10 cellular contexts compared by ENCODE assay signal in the genomic region with DNA sequence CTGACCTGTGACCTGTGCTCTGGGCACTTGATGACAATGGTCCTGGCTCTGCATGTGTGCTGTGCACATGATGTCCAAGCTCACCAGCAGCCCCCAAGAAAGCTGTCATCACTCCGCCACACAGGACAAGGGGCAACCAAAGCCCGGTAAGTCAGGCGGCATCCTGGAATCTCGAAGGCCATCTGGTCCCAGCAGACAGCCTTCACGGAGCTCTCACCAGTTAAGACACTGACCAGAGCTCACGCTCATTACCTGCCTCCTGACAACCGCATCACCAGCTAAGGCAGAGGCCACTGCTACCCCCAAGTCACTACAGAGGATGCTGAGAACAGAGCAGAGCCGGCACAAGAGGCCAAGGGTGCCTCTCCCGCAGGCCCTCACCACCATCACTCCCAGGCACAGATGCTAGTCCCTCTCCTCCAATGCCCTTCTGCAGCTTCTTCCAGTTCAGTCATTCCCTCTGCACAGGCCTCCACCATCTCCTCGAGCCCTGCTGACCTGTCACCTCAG. TPM values are rescaled to one million over a fixed set of nuclear protein-coding genes. Genes with fewer than 3 reads are reported as not detected.
DNase-seq lines count a peak whose midpoint lies in the region; ATAC-seq, FAIRE-seq and TF ChIP-seq lines count a peak whose summit lies in the region.
"Had no signal": no experiment of that assay in that cellular context is flagged by ENCODE, and none has a peak within 500 bp of the region (broad histone marks: within the 10 kb centered on the region; RNA-seq: fewer than 3 reads in every experiment).

No MANE protein-coding gene starts in this region.

- peaks cover 31% of the 10 kb centered on the region for H3K4me1 ChIP-seq in HepG2 (ENCODE audit: insufficient read depth, low read length)
- H3K4me1 ChIP-seq in right lobe of liver = no peaks in the 10 kb centered on the region
- H3K4me1 ChIP-seq in transverse colon = peaks cover 13 to 62% (median 20%) of the 10 kb centered on the region in 4 donors

- TF ChIP-seq EP300 in HepG2 (IDR thresholded peaks at IDR 0.05; ENCODE audit: low read depth in 2 of 2, low read length in 2 of 2) = no peak
- TF ChIP-seq EP300 in HepG2 (CRISPR knock-in tag; IDR thresholded peaks at IDR 0.05; ENCODE audit: borderline replicate concordance) = no peak
- no peak for TF ChIP-seq EP300 in transverse colon (IDR thresholded peaks at IDR 0.05; ENCODE audit: low read depth)

- TF ChIP-seq CTCF in HepG2 (CRISPR knock-in tag; IDR thresholded peaks at IDR 0.05) = no peak
- no peak for TF ChIP-seq CTCF in right lobe of liver (IDR thresholded peaks at IDR 0.05)
- TF ChIP-seq CTCF in transverse colon (IDR thresholded peaks at IDR 0.05) = no peak

- whole genome bisulfite sequencing in HepG2 (ENCODE audit: low lambda C conversion rate) = 96% methylated on average over 5 of the region's 10 CpGs
- WGBS in right lobe of liver (ENCODE audit: insufficient coverage, low coverage, low lambda C conversion rate, missing lambda C conversion rate) = 80% methylated on average over 2 of the region's 10 CpGs
- WGBS in transverse colon (ENCODE audit: low coverage in 1 of 2), 2 donors = 84% methylated on average over 9 of the region's 10 CpGs; no CpG with 5 or more reads in 1 of the 2 donors

- in situ Hi-C loops in HepG2 (cut with HindIII; ENCODE audit: extremely low pct_ligation_motif_present, low pct_unique_long_range_greater_than_20kb) = no loop called here
- in situ Hi-C loops in transverse colon (cut with MboI; ENCODE audit: low pct_ligation_motif_present in 1 of 4, low pct_unique_long_range_greater_than_20kb in 1 of 4, low sequenced_read_pairs in 3 of 4) = no loop called here

- CTCF ChIA-PET in HepG2 (lab: Yijun Ruan, JAX; ENCODE audit: low intra/inter-chr PET ratio, low total read pairs) = no interaction called here

- peak overlapping the region; percentile 34 to 56 for H3K4me3 Mint-ChIP-seq in effector memory CD8-positive, alpha-beta T cell
- H3K4me3 Mint-ChIP-seq: activated CD4-positive, alpha-beta T cell treated with anti-CD3 and anti-CD28 coated beads for 36 hours; activated naive CD4-positive, alpha-beta T cell treated with anti-CD3 and anti-CD28 coated beads, Interleukin-2, amount 50 U/mL, for 24 hours had no signal

- H3K9me3 Mint-ChIP-seq in effector memory CD8-positive, alpha-beta T cell = no peaks in the 10 kb centered on the region
- H3K9me3 Mint-ChIP-seq: activated naive CD4-positive, alpha-beta T cell treated with anti-CD3 and anti-CD28 coated beads, Interleukin-2, amount 50 U/mL, for 24 hours had no signal

- ATAC-seq in HepG2 = no peak; the same call in 2 of the 3 replicates
- no peak for ATAC-seq in right lobe of liver
- ATAC-seq in effector memory CD8-positive, alpha-beta T cell (replicated peaks) = no peak
- no peak for ATAC-seq in HG03159 (IDR thresholded peaks at IDR 0.05; ENCODE audit: unreplicated experiment)
- ATAC-seq in HG02970 (IDR thresholded peaks at IDR 0.05; ENCODE audit: low FRiP score, unreplicated experiment) = no peak
- ATAC-seq: activated CD4-positive, alpha-beta T cell treated with anti-CD3 and anti-CD28 coated beads for 36 hours had no signal

- H3K27ac ChIP-seq in HepG2 (ENCODE audit: extremely low read length, insufficient read depth, low read length) (no peak overlapping the region), right lobe of liver (no peak overlapping the region), transverse colon (peak overlapping the region; percentile 34 to 71 (median 58))

- no peaks in the 10 kb centered on the region for H3K27me3 Mint-ChIP-seq in effector memory CD8-positive, alpha-beta T cell
- H3K27me3 Mint-ChIP-seq: activated CD4-positive, alpha-beta T cell treated with anti-CD3 and anti-CD28 coated beads for 36 hours; activated naive CD4-positive, alpha-beta T cell treated with anti-CD3 and anti-CD28 coated beads, Interleukin-2, amount 50 U/mL, for 24 hours had no signal

- TF ChIP-seq RAD21 in HepG2 (CRISPR knock-in tag; IDR thresholded peaks at IDR 0.05) = no peak

- H4K20me1 ChIP-seq in HepG2 (ENCODE audit: insufficient read depth, low read length) = peaks cover 51% of the 10 kb centered on the region

- DNase-seq in HepG2 (ENCODE audit: low spot score) (no peak), right lobe of liver (no peak), transverse colon (no peak)
- no peak for DNase-seq in effector memory CD8-positive, alpha-beta T cell
- DNase-seq: activated CD4-positive, alpha-beta T cell treated with anti-CD3 and anti-CD28 coated beads for 36 hours; NCI-H1694; stimulated activated CD4-positive, alpha-beta T cell treated with anti-CD3 and anti-CD28 coated beads, Interleukin-15, amount 100 ng/mL, for 24 hours had no signal

- H2AFZ ChIP-seq in HepG2 (ENCODE audit: low read length) = no peak overlapping the region

- POLR2A ChIA-PET in HepG2 (lab: Yijun Ruan, JAX) = interaction anchor here (1.7 kb wide), 1 partner anchor 11 kb away, joined by 3 read pairs; no protein-coding TSS in a partner anchor

- no peaks in the 10 kb centered on the region for H3K27me3 ChIP-seq in HepG2 (ENCODE audit: control insufficient read depth in 1 of 2, insufficient read depth in 2 of 2, low read length in 2 of 2)
- H3K27me3 ChIP-seq in right lobe of liver = no peaks in the 10 kb centered on the region
- no peaks in the 10 kb centered on the region for H3K27me3 ChIP-seq in transverse colon

- H3K9ac ChIP-seq in HepG2 (ENCODE audit: insufficient read depth, low read depth, low read length) = no peak overlapping the region

- peak overlapping the region; percentile 77 to 84 for H3K27ac Mint-ChIP-seq in effector memory CD8-positive, alpha-beta T cell
- H3K27ac Mint-ChIP-seq: activated naive CD4-positive, alpha-beta T cell treated with anti-CD3 and anti-CD28 coated beads, Interleukin-2, amount 50 U/mL, for 24 hours had no signal

- peaks cover 56% of the 10 kb centered on the region for H3K79me2 ChIP-seq in HepG2 (ENCODE audit: insufficient read depth, low read length)

- peaks cover 44% of the 10 kb centered on the region for H3K36me3 Mint-ChIP-seq in effector memory CD8-positive, alpha-beta T cell (ENCODE audit: insufficient read depth)

- H3K4me3 ChIP-seq in HepG2 (replicated peaks in 1 of 3; ENCODE audit: insufficient read depth in 1 of 3, low read depth in 2 of 3, low read length in 3 of 3) (no peak overlapping the region), right lobe of liver (no peak overlapping the region), transverse colon (no peak overlapping the region)

- H3K4me1 Mint-ChIP-seq in effector memory CD8-positive, alpha-beta T cell (ENCODE audit: low read depth in 2 of 2) = peaks cover 29 to 44% of the 10 kb centered on the region in 2 donors

- H3K36me3 ChIP-seq in HepG2 (replicated peaks in 1 of 2; ENCODE audit: control insufficient read depth in 1 of 2, insufficient read depth in 2 of 2, low read length in 2 of 2) = peaks cover 30 to 78% of the 10 kb centered on the region in 2 experiments; a peak in 4 of 5 replicates
- H3K36me3 ChIP-seq in right lobe of liver = peaks cover 0 to 33% (median 9%) of the 10 kb centered on the region in 4 donors
- H3K36me3 ChIP-seq in transverse colon = peaks cover 0 to 32% (median 14%) of the 10 kb centered on the region in 4 donors

- TF ChIP-seq POLR2A in HepG2 (IDR thresholded peaks at IDR 0.05; ENCODE audit: insufficient read depth in 1 of 2, low read depth in 2 of 2, low read length in 2 of 2) (no peak), right lobe of liver (IDR thresholded peaks at IDR 0.05) (no peak), transverse colon (IDR thresholded peaks at IDR 0.05) (no peak)

- BruUV-seq in HepG2 (replicated peaks; lab: Mats Ljungman, UMichigan) = no TSS peak

- no peak overlapping the region for H3K4me2 ChIP-seq in HepG2 (ENCODE audit: low read depth, low read length)

- FAIRE-seq in HepG2 (lab: Jason Lieb, UNC) = no peak

- no peaks in the 10 kb centered on the region for H3K9me3 ChIP-seq in HepG2 (ENCODE audit: low read length)
- no peaks in the 10 kb centered on the region for H3K9me3 ChIP-seq in right lobe of liver
- no peaks in the 10 kb centered on the region for H3K9me3 ChIP-seq in transverse colon

- intact Hi-C loops in HepG2 (cut with micrococcal nuclease; ENCODE audit: unreplicated experiment) (no loop called here), right lobe of liver (cut with DNase I) (no loop called here), transverse colon (cut with DNase I; ENCODE audit: low total_unique reads) (no loop called here)

RNA-seq across cellular contexts. Expression of gene PPP6R1, which starts 10.6 kb away (rescaled TPM):
- total RNA-seq in HepG2 (2016; rRNA removed; fragmentation: Illumina TruSeq; extraction: Trizol) (23.0 and 25.8 TPM in 2 replicates), right lobe of liver (10 to 100 TPM; 26.4 to 39.6 (median 30.2) TPM), transverse colon (10 to 100 TPM; 51.3 to 91.5 (median 60.7) TPM)
- 6.5 and 7.1 TPM in 2 replicates for total RNA-seq in HepG2 (2016; cell fraction: cytosol; rRNA removed; fragmentation: Illumina TruSeq; extraction: Trizol; ENCODE audit: low read depth)
- 18.2 and 27.7 TPM in 2 replicates for total RNA-seq in HepG2 (2016; cell fraction: insoluble cytoplasmic fraction; rRNA removed; fragmentation: Illumina TruSeq; extraction: Trizol)
- total RNA-seq in HepG2 (2016; cell fraction: membrane; rRNA removed; fragmentation: Illumina TruSeq; extraction: Trizol) = 22.9 and 23.1 TPM in 2 replicates
- 20.2 and 25.1 TPM in 2 replicates for total RNA-seq in HepG2 (2016; cell fraction: nucleus; rRNA removed; fragmentation: Illumina TruSeq; extraction: Trizol)
- 54.0 and 75.7 TPM in 2 replicates for polyA plus RNA-seq in HepG2 (2011; rRNA removed)
- polyA plus RNA-seq in HepG2 (2011; cell fraction: cytosol; rRNA removed) = 44.7 and 48.8 TPM in 2 replicates
- 190 and 211 TPM in 2 replicates for polyA plus RNA-seq in HepG2 (2011; cell fraction: nucleus; rRNA removed)
- 51.7 and 56.8 TPM in 2 replicates for polyA plus RNA-seq in HepG2 (2012)
- 8.4 and 9.7 TPM in 2 replicates for polyA plus RNA-seq in HepG2 (2016; cell fraction: cytosol; fragmentation: Illumina TruSeq; extraction: Trizol; ENCODE audit: low read depth)
- 27.5 and 36.1 TPM in 2 replicates for polyA plus RNA-seq in HepG2 (2016; cell fraction: insoluble cytoplasmic fraction; fragmentation: Illumina TruSeq; extraction: Trizol; ENCODE audit: low read depth)
- 20.6 and 23.5 TPM in 2 replicates for polyA plus RNA-seq in HepG2 (2016; cell fraction: membrane; fragmentation: Illumina TruSeq; extraction: Trizol; ENCODE audit: low read depth)
- 73.4 and 77.9 TPM in 2 replicates for polyA plus RNA-seq in HepG2 (2016; cell fraction: nucleus; fragmentation: Illumina TruSeq; extraction: Trizol; ENCODE audit: insufficient read depth, low read depth)
- 112 and 140 TPM in 2 replicates for polyA minus RNA-seq in HepG2 (2011; rRNA and poly(A)+ RNA removed; ENCODE audit: low replicate concordance)
- 48.9 and 57.3 TPM in 2 replicates for polyA minus RNA-seq in HepG2 (2011; cell fraction: cytosol; rRNA and poly(A)+ RNA removed)
- 48.9 and 67.0 TPM in 2 replicates for polyA minus RNA-seq in HepG2 (2011; cell fraction: nucleus; rRNA and poly(A)+ RNA removed)

RNA-seq across cellular contexts. Expression of gene TMEM86B, which starts 19.7 kb away (rescaled TPM):
- 6.0 and 9.6 TPM in 2 replicates for total RNA-seq in HepG2 (2016; rRNA removed; fragmentation: Illumina TruSeq; extraction: Trizol)
- total RNA-seq in HepG2 (2016; cell fraction: cytosol; rRNA removed; fragmentation: Illumina TruSeq; extraction: Trizol; ENCODE audit: low read depth) = 9.6 and 12.1 TPM in 2 replicates
- total RNA-seq in HepG2 (2016; cell fraction: insoluble cytoplasmic fraction; rRNA removed; fragmentation: Illumina TruSeq; extraction: Trizol) = 6.1 and 10.1 TPM in 2 replicates
- 13.1 and 18.6 TPM in 2 replicates for total RNA-seq in HepG2 (2016; cell fraction: membrane; rRNA removed; fragmentation: Illumina TruSeq; extraction: Trizol)
- 7.1 and 10.0 TPM in 2 replicates for total RNA-seq in HepG2 (2016; cell fraction: nucleus; rRNA removed; fragmentation: Illumina TruSeq; extraction: Trizol)
- 7.7 and 10.7 TPM in 2 replicates for polyA plus RNA-seq in HepG2 (2011; rRNA removed)
- polyA plus RNA-seq in HepG2 (2011; cell fraction: cytosol; rRNA removed) = 6.2 and 9.1 TPM in 2 replicates
- polyA plus RNA-seq in HepG2 (2011; cell fraction: nucleus; rRNA removed) = 66.7 and 95.0 TPM in 2 replicates
- polyA plus RNA-seq in HepG2 (2012) = 16.2 and 16.6 TPM in 2 replicates
- 22.1 and 25.3 TPM in 2 replicates for polyA plus RNA-seq in HepG2 (2016; cell fraction: cytosol; fragmentation: Illumina TruSeq; extraction: Trizol; ENCODE audit: low read depth)
- polyA plus RNA-seq in HepG2 (2016; cell fraction: insoluble cytoplasmic fraction; fragmentation: Illumina TruSeq; extraction: Trizol; ENCODE audit: low read depth) = 8.1 and 13.8 TPM in 2 replicates
- 27.2 and 29.7 TPM in 2 replicates for polyA plus RNA-seq in HepG2 (2016; cell fraction: membrane; fragmentation: Illumina TruSeq; extraction: Trizol; ENCODE audit: low read depth)
- 36.9 and 38.1 TPM in 2 replicates for polyA plus RNA-seq in HepG2 (2016; cell fraction: nucleus; fragmentation: Illumina TruSeq; extraction: Trizol; ENCODE audit: insufficient read depth, low read depth)
- polyA minus RNA-seq in HepG2 (2011; rRNA and poly(A)+ RNA removed; ENCODE audit: low replicate concordance) = 1.9 and 14.4 TPM in 2 replicates
- 2.9 and 3.2 TPM in 2 replicates for polyA minus RNA-seq in HepG2 (2011; cell fraction: cytosol; rRNA and poly(A)+ RNA removed)
- polyA minus RNA-seq in HepG2 (2011; cell fraction: nucleus; rRNA and poly(A)+ RNA removed) = 7.1 and 7.8 TPM in 2 replicates
- 10 to 100 TPM in 5 of 6 experiments, 1 to 10 TPM in 1; 8.8 to 22.2 (median 14.0) TPM for total RNA-seq in right lobe of liver
- 10 to 100 TPM in 1 of 4 donors, 1 to 10 TPM in 3; 2.0 to 40.8 (median 4.4) TPM for total RNA-seq in transverse colon

RNA-seq across cellular contexts. Expression of gene HSPBP1, which starts 31.7 kb away (rescaled TPM):
- total RNA-seq in HepG2 (2016; rRNA removed; fragmentation: Illumina TruSeq; extraction: Trizol) (33.7 and 35.9 TPM in 2 replicates), right lobe of liver (10 to 100 TPM; 11.3 to 28.3 (median 15.6) TPM), transverse colon (10 to 100 TPM in 3 of 4 donors, 1 to 10 TPM in 1; 4.5 to 98.7 (median 27.0) TPM)
- total RNA-seq in HepG2 (2016; cell fraction: cytosol; rRNA removed; fragmentation: Illumina TruSeq; extraction: Trizol; ENCODE audit: low read depth) = 3.9 TPM in 2 replicates
- 32.9 and 34.5 TPM in 2 replicates for total RNA-seq in HepG2 (2016; cell fraction: insoluble cytoplasmic fraction; rRNA removed; fragmentation: Illumina TruSeq; extraction: Trizol)
- 8.1 and 8.5 TPM in 2 replicates for total RNA-seq in HepG2 (2016; cell fraction: membrane; rRNA removed; fragmentation: Illumina TruSeq; extraction: Trizol)
- total RNA-seq in HepG2 (2016; cell fraction: nucleus; rRNA removed; fragmentation: Illumina TruSeq; extraction: Trizol) = 14.3 and 15.8 TPM in 2 replicates
- polyA plus RNA-seq in HepG2 (2011; rRNA removed) = 22.3 and 25.7 TPM in 2 replicates
- 19.2 and 35.4 TPM in 2 replicates for polyA plus RNA-seq in HepG2 (2011; cell fraction: cytosol; rRNA removed)
- 19.5 and 22.1 TPM in 2 replicates for polyA plus RNA-seq in HepG2 (2011; cell fraction: nucleus; rRNA removed)
- 14.9 and 21.2 TPM in 2 replicates for polyA plus RNA-seq in HepG2 (2012)
- 5.6 and 5.7 TPM in 2 replicates for polyA plus RNA-seq in HepG2 (2016; cell fraction: cytosol; fragmentation: Illumina TruSeq; extraction: Trizol; ENCODE audit: low read depth)
- 53.4 and 56.0 TPM in 2 replicates for polyA plus RNA-seq in HepG2 (2016; cell fraction: insoluble cytoplasmic fraction; fragmentation: Illumina TruSeq; extraction: Trizol; ENCODE audit: low read depth)
- polyA plus RNA-seq in HepG2 (2016; cell fraction: membrane; fragmentation: Illumina TruSeq; extraction: Trizol; ENCODE audit: low read depth) = 8.9 and 9.7 TPM in 2 replicates
- polyA plus RNA-seq in HepG2 (2016; cell fraction: nucleus; fragmentation: Illumina TruSeq; extraction: Trizol; ENCODE audit: insufficient read depth, low read depth) = 26.8 and 27.6 TPM in 2 replicates
- 33.2 and 42.3 TPM in 2 replicates for polyA minus RNA-seq in HepG2 (2011; rRNA and poly(A)+ RNA removed; ENCODE audit: low replicate concordance)
- polyA minus RNA-seq in HepG2 (2011; cell fraction: cytosol; rRNA and poly(A)+ RNA removed) = 15.9 and 23.8 TPM in 2 replicates
- 4.6 and 6.1 TPM in 2 replicates for polyA minus RNA-seq in HepG2 (2011; cell fraction: nucleus; rRNA and poly(A)+ RNA removed)

RNA-seq across cellular contexts. Expression of gene BRSK1, which starts 35.6 kb away (rescaled TPM):
- total RNA-seq in HepG2 (2016; rRNA removed; fragmentation: Illumina TruSeq; extraction: Trizol) = 0.18 TPM in 1 of 2 replicates, not detected in the other
- not detected in 2 replicates for total RNA-seq in HepG2 (2016; cell fraction: cytosol; rRNA removed; fragmentation: Illumina TruSeq; extraction: Trizol; ENCODE audit: low read depth)
- 0.19 TPM in 1 of 2 replicates, not detected in the other for total RNA-seq in HepG2 (2016; cell fraction: insoluble cytoplasmic fraction; rRNA removed; fragmentation: Illumina TruSeq; extraction: Trizol)
- 0.10 and 0.25 TPM in 2 replicates for total RNA-seq in HepG2 (2016; cell fraction: membrane; rRNA removed; fragmentation: Illumina TruSeq; extraction: Trizol)
- 0.60 TPM in 1 of 2 replicates, not detected in the other for total RNA-seq in HepG2 (2016; cell fraction: nucleus; rRNA removed; fragmentation: Illumina TruSeq; extraction: Trizol)
- polyA plus RNA-seq in HepG2 (2011; rRNA removed) = 1.2 and 1.9 TPM in 2 replicates
- 0.75 and 1.1 TPM in 2 replicates for polyA plus RNA-seq in HepG2 (2011; cell fraction: cytosol; rRNA removed)
- polyA plus RNA-seq in HepG2 (2011; cell fraction: nucleus; rRNA removed) = 8.1 and 12.7 TPM in 2 replicates
- polyA plus RNA-seq in HepG2 (2012) = 0.74 and 1.1 TPM in 2 replicates
- 0.14 and 0.17 TPM in 2 replicates for polyA plus RNA-seq in HepG2 (2016; cell fraction: cytosol; fragmentation: Illumina TruSeq; extraction: Trizol; ENCODE audit: low read depth)
- 0.20 and 0.44 TPM in 2 replicates for polyA plus RNA-seq in HepG2 (2016; cell fraction: insoluble cytoplasmic fraction; fragmentation: Illumina TruSeq; extraction: Trizol; ENCODE audit: low read depth)
- polyA plus RNA-seq in HepG2 (2016; cell fraction: membrane; fragmentation: Illumina TruSeq; extraction: Trizol; ENCODE audit: low read depth) = 0.09 and 0.25 TPM in 2 replicates
- polyA plus RNA-seq in HepG2 (2016; cell fraction: nucleus; fragmentation: Illumina TruSeq; extraction: Trizol; ENCODE audit: insufficient read depth, low read depth) = 0.68 and 0.79 TPM in 2 replicates
- polyA minus RNA-seq in HepG2 (2011; rRNA and poly(A)+ RNA removed; ENCODE audit: low replicate concordance) = 0.72 and 1.3 TPM in 2 replicates
- polyA minus RNA-seq in HepG2 (2011; cell fraction: cytosol; rRNA and poly(A)+ RNA removed) = not detected in 2 replicates
- polyA minus RNA-seq in HepG2 (2011; cell fraction: nucleus; rRNA and poly(A)+ RNA removed) = 1.0 and 1.2 TPM in 2 replicates
- total RNA-seq in right lobe of liver = under 1 TPM in 3 of 6 experiments, not detected in 3; 0.20 to 0.29 (median 0.24) TPM
- 10 to 100 TPM in 1 of 4 donors, 1 to 10 TPM in 3; 1.4 to 17.6 (median 4.7) TPM for total RNA-seq in transverse colon

RNA-seq across cellular contexts. Expression of gene PTPRH, which starts 38.9 kb away (rescaled TPM):
- 9.9 and 14.7 TPM in 2 replicates for total RNA-seq in HepG2 (2016; rRNA removed; fragmentation: Illumina TruSeq; extraction: Trizol)
- 1.9 and 2.0 TPM in 2 replicates for total RNA-seq in HepG2 (2016; cell fraction: cytosol; rRNA removed; fragmentation: Illumina TruSeq; extraction: Trizol; ENCODE audit: low read depth)
- 8.4 and 15.2 TPM in 2 replicates for total RNA-seq in HepG2 (2016; cell fraction: insoluble cytoplasmic fraction; rRNA removed; fragmentation: Illumina TruSeq; extraction: Trizol)
- 5.0 and 5.3 TPM in 2 replicates for total RNA-seq in HepG2 (2016; cell fraction: membrane; rRNA removed; fragmentation: Illumina TruSeq; extraction: Trizol)
- total RNA-seq in HepG2 (2016; cell fraction: nucleus; rRNA removed; fragmentation: Illumina TruSeq; extraction: Trizol) = 13.3 and 16.9 TPM in 2 replicates
- 125 and 166 TPM in 2 replicates for polyA plus RNA-seq in HepG2 (2011; rRNA removed)
- polyA plus RNA-seq in HepG2 (2011; cell fraction: cytosol; rRNA removed) = 78.8 and 83.6 TPM in 2 replicates
- 220 and 225 TPM in 2 replicates for polyA plus RNA-seq in HepG2 (2011; cell fraction: nucleus; rRNA removed)
- 52.4 and 60.5 TPM in 2 replicates for polyA plus RNA-seq in HepG2 (2012)
- polyA plus RNA-seq in HepG2 (2016; cell fraction: cytosol; fragmentation: Illumina TruSeq; extraction: Trizol; ENCODE audit: low read depth) = 0.66 and 0.80 TPM in 2 replicates
- polyA plus RNA-seq in HepG2 (2016; cell fraction: insoluble cytoplasmic fraction; fragmentation: Illumina TruSeq; extraction: Trizol; ENCODE audit: low read depth) = 5.8 and 6.3 TPM in 2 replicates
- polyA plus RNA-seq in HepG2 (2016; cell fraction: membrane; fragmentation: Illumina TruSeq; extraction: Trizol; ENCODE audit: low read depth) = 1.2 and 2.2 TPM in 2 replicates
- 19.3 and 22.0 TPM in 2 replicates for polyA plus RNA-seq in HepG2 (2016; cell fraction: nucleus; fragmentation: Illumina TruSeq; extraction: Trizol; ENCODE audit: insufficient read depth, low read depth)
- polyA minus RNA-seq in HepG2 (2011; rRNA and poly(A)+ RNA removed; ENCODE audit: low replicate concordance) = 4.3 and 150 TPM in 2 replicates
- polyA minus RNA-seq in HepG2 (2011; cell fraction: cytosol; rRNA and poly(A)+ RNA removed) = 36.0 and 38.7 TPM in 2 replicates
- polyA minus RNA-seq in HepG2 (2011; cell fraction: nucleus; rRNA and poly(A)+ RNA removed) = 84.6 and 100 TPM in 2 replicates
- total RNA-seq in right lobe of liver = 10 to 100 TPM in 3 of 6 experiments, 1 to 10 TPM in 3; 4.2 to 25.9 (median 12.9) TPM
- total RNA-seq in transverse colon = 100 to 1,000 TPM in 2 of 4 donors, 10 to 100 TPM in 2; 31.2 to 176 (median 102) TPM
- total RNA-seq: activated CD4-positive, alpha-beta T cell treated with anti-CD3 and anti-CD28 coated beads for 36 hours had no signal

Comparison
In these comparisons a context has a peak if more than half of its experiments do, and no peak if none do; other contexts are left out.
1. H3K27ac ChIP-seq: peak in transverse colon (4 of 4); none in HepG2 (single experiment) and right lobe of liver (0 of 3).